ENCODE assay signal across 1 cellular context in the genomic region with DNA sequence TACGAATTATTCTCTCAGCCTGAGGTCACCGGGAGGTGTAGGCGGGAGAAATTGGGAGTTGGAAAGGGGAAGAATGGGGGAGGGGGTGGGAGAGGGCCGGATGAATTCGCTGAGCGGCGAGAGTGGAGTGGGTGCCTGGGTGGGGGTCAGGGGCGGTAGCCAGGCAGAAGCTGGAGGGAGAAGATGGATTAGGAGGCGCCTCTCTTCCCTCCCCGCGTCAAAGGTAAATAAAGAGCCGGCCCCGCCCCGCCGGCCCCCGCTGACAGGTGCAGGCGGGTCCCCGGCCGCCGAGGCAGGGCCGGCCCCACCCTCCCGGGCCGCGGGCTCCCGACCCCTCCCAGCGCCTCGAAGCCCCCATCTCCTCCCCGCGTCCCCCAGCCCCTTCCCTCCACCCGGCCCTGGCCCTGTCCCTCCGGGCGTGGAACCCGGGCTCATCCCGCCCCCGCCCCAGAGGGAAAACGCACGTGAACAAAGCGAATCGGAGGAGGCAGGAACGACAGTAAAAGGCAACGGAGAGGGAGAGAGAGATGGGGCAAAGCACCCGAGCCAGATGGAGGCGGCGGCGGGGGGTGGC.
A peak's percentile ranks its signal among the peaks of the same experiment; 100 is the strongest.
TF ChIP-seq lines count a peak whose summit lies in the region.

No MANE protein-coding gene starts in this region.

TF ChIP-seq in HEK293, 187 proteins besides CTCF, POLR2A, EP300 and RAD21 (continued from another document):
- TF ChIP-seq, protein P1, sequence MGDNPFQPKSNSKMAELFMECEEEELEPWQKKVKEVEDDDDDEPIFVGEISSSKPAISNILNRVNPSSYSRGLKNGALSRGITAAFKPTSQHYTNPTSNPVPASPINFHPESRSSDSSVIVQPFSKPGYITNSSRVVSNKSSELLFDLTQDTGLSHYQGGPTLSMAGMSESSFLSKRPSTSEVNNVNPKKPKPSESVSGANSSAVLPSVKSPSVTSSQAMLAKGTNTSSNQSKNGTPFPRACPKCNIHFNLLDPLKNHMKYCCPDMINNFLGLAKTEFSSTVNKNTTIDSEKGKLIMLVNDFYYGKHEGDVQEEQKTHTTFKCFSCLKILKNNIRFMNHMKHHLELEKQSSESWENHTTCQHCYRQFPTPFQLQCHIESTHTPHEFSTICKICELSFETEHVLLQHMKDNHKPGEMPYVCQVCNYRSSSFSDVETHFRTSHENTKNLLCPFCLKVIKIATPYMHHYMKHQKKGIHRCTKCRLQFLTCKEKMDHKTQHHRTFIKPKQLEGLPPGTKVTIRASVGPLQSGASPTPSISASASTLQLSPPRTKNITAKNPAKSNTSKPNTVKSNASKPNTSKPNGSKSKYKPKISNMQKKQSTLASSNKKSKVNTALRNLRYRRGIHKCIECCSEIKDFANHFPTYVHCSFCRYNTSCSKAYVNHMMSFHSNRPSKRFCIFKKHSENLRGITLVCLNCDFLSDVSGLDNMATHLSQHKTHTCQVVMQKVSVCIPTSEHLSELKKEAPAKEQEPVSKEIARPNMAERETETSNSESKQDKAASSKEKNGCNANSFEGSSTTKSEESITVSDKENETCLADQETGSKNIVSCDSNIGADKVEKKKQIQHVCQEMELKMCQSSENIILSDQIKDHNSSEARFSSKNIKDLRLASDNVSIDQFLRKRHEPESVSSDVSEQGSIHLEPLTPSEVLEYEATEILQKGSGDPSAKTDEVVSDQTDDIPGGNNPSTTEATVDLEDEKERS (tag by site-specific recombination; IDR thresholded peaks at IDR 0.05), result no peak
- no peak for TF ChIP-seq GLI4 (tag by site-specific recombination; IDR thresholded peaks at IDR 0.05)
- TF ChIP-seq, protein P2, sequence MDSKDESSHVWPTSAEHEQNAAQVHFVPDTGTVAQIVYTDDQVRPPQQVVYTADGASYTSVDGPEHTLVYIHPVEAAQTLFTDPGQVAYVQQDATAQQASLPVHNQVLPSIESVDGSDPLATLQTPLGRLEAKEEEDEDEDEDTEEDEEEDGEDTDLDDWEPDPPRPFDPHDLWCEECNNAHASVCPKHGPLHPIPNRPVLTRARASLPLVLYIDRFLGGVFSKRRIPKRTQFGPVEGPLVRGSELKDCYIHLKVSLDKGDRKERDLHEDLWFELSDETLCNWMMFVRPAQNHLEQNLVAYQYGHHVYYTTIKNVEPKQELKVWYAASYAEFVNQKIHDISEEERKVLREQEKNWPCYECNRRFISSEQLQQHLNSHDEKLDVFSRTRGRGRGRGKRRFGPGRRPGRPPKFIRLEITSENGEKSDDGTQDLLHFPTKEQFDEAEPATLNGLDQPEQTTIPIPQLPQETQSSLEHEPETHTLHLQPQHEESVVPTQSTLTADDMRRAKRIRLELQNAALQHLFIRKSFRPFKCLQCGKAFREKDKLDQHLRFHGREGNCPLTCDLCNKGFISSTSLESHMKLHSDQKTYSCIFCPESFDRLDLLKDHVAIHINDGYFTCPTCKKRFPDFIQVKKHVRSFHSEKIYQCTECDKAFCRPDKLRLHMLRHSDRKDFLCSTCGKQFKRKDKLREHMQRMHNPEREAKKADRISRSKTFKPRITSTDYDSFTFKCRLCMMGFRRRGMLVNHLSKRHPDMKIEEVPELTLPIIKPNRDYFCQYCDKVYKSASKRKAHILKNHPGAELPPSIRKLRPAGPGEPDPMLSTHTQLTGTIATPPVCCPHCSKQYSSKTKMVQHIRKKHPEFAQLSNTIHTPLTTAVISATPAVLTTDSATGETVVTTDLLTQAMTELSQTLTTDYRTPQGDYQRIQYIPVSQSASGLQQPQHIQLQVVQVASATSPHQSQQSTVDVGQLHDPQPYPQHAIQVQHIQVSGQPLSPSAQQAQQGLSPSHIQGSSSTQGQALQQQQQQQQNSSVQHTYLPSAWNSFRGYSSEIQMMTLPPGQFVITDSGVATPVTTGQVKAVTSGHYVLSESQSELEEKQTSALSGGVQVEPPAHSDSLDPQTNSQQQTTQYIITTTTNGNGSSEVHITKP (tag by site-specific recombination; IDR thresholded peaks at IDR 0.05), result peak; percentile 27; the same call in 1 of the 2 replicates
- no peak for TF ChIP-seq ZNF677 (tag by site-specific recombination; IDR thresholded peaks at IDR 0.05)
- no peak for TF ChIP-seq ZNF785 (tag by site-specific recombination; IDR thresholded peaks at IDR 0.05)
- peak; percentile 81 for TF ChIP-seq EGR2 (tag by site-specific recombination; IDR thresholded peaks at IDR 0.05; ENCODE audit: low read depth)
- TF ChIP-seq ZNF2 (tag by site-specific recombination; IDR thresholded peaks at IDR 0.05), result no peak
- no peak for TF ChIP-seq MYNN (tag by site-specific recombination; IDR thresholded peaks at IDR 0.05; ENCODE audit: borderline replicate concordance)
- 0 out of 2 replicates have a peak, but pooled peaks have one; percentile 15 for TF ChIP-seq SP3 (tag by site-specific recombination; IDR thresholded peaks at IDR 0.05)
- TF ChIP-seq, protein P3, sequence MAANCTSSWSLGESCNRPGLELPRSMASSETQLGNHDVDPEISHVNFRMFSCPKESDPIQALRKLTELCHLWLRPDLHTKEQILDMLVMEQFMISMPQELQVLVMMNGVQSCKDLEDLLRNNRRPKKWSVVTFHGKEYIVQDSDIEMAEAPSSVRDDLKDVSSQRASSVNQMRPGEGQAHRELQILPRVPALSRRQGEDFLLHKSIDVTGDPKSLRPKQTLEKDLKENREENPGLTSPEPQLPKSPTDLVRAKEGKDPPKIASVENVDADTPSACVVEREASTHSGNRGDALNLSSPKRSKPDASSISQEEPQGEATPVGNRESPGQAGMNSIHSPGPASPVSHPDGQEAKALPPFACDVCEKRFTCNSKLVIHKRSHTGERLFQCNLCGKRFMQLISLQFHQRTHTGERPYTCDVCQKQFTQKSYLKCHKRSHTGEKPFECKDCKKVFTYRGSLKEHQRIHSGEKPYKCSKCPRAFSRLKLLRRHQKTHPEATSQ (tag by site-specific recombination; IDR thresholded peaks at IDR 0.05), result no peak
- TF ChIP-seq KLF1 (tag by site-specific recombination; IDR thresholded peaks at IDR 0.05), result peak; percentile 59; the same call in 1 of the 2 replicates
- TF ChIP-seq OSR2 (tag by site-specific recombination; IDR thresholded peaks at IDR 0.05), result peak; percentile 56; the same call in 1 of the 2 replicates
- peak; percentile 49; the same call in 1 of the 2 replicates for TF ChIP-seq WT1 (tag by site-specific recombination; IDR thresholded peaks at IDR 0.05)
- no peak for TF ChIP-seq KLF8 (tag by site-specific recombination; IDR thresholded peaks at IDR 0.05)
- TF ChIP-seq, protein P4, sequence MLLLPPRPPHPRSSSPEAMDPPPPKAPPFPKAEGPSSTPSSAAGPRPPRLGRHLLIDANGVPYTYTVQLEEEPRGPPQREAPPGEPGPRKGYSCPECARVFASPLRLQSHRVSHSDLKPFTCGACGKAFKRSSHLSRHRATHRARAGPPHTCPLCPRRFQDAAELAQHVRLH (tag by site-specific recombination; IDR thresholded peaks at IDR 0.05), result no peak
- TF ChIP-seq ZFHX2 (tag by site-specific recombination; conservative IDR thresholded peaks at IDR 0.05), result peak; percentile 87
- TF ChIP-seq ZFP3 (tag by site-specific recombination; IDR thresholded peaks at IDR 0.05; ENCODE audit: low read depth), result no peak
- TF ChIP-seq PRDM1 (tag by site-specific recombination; IDR thresholded peaks at IDR 0.05), result no peak
- 0 out of 2 replicates have a peak, but pooled peaks have one; percentile 12 for TF ChIP-seq GLIS1 (tag by site-specific recombination; IDR thresholded peaks at IDR 0.05)
- no peak for TF ChIP-seq ZNF670 (tag by site-specific recombination; IDR thresholded peaks at IDR 0.05; ENCODE audit: low read depth)
- 0 out of 2 replicates have a peak, but pooled peaks have one; percentile 35 for TF ChIP-seq SP2 (tag by site-specific recombination; IDR thresholded peaks at IDR 0.05)
- TF ChIP-seq ZNF600 (tag by site-specific recombination; IDR thresholded peaks at IDR 0.05), result no peak
- no peak for TF ChIP-seq ZNF239 (tag by site-specific recombination; IDR thresholded peaks at IDR 0.05)
- TF ChIP-seq, protein P5, sequence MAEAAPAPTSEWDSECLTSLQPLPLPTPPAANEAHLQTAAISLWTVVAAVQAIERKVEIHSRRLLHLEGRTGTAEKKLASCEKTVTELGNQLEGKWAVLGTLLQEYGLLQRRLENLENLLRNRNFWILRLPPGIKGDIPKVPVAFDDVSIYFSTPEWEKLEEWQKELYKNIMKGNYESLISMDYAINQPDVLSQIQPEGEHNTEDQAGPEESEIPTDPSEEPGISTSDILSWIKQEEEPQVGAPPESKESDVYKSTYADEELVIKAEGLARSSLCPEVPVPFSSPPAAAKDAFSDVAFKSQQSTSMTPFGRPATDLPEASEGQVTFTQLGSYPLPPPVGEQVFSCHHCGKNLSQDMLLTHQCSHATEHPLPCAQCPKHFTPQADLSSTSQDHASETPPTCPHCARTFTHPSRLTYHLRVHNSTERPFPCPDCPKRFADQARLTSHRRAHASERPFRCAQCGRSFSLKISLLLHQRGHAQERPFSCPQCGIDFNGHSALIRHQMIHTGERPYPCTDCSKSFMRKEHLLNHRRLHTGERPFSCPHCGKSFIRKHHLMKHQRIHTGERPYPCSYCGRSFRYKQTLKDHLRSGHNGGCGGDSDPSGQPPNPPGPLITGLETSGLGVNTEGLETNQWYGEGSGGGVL (tag by site-specific recombination; IDR thresholded peaks at IDR 0.05), result peak; percentile 92
- no peak for TF ChIP-seq ZNF146 (tag by site-specific recombination; IDR thresholded peaks at IDR 0.05)
- TF ChIP-seq, protein P6, sequence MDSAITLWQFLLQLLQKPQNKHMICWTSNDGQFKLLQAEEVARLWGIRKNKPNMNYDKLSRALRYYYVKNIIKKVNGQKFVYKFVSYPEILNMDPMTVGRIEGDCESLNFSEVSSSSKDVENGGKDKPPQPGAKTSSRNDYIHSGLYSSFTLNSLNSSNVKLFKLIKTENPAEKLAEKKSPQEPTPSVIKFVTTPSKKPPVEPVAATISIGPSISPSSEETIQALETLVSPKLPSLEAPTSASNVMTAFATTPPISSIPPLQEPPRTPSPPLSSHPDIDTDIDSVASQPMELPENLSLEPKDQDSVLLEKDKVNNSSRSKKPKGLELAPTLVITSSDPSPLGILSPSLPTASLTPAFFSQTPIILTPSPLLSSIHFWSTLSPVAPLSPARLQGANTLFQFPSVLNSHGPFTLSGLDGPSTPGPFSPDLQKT (IDR thresholded peaks at IDR 0.05; ENCODE audit: borderline replicate concordance, low read depth, low read length), result no peak
